ENCODE assay signal across 8 cellular contexts in genomic region chr2:219175928-219176817, GRCh38. TPM values are rescaled to one million over a fixed set of nuclear protein-coding genes. Genes with fewer than 3 reads are reported as not detected.
A peak's percentile ranks its signal among the peaks of the same experiment; 100 is the strongest.
DNase-seq lines count a peak whose midpoint lies in the region; ATAC-seq and TF ChIP-seq lines count a peak whose summit lies in the region.

No MANE protein-coding gene starts in this region.

- DNase-seq in GM06990 (ENCODE audit: extremely low read depth, insufficient read length) (peak; percentile 64), KG1 (lab: John Stamatoyannopoulos, UW) (peak; percentile 21), epithelial cell of prostate (ENCODE audit: low read depth, low spot score) (no peak), mucosa of gallbladder (ENCODE audit: low spot score) (peak; percentile 23), thoracic aorta (ENCODE audit: low spot score) (no peak), islet precursor cell (no peak)
- peak; percentile 17 to 21 for DNase-seq in activated CD4-positive, alpha-beta T cell treated with anti-CD3 and anti-CD28 coated beads for 4 hours

- peak overlapping the region; percentile 99 for H3K27ac ChIP-seq in epithelial cell of prostate
- H3K27ac ChIP-seq in thoracic aorta: peak overlapping the region; percentile 98

- peaks cover 21 to 36% of the 10 kb centered on the region in 2 donors for H3K4me1 ChIP-seq in thoracic aorta (ENCODE audit: control insufficient read depth in 1 of 2, low read depth in 2 of 2)

- no peak for TF ChIP-seq CTCF in GM06990 (IDR thresholded peaks at IDR 0.05; ENCODE audit: insufficient read depth, low read length, poor library complexity, severe bottlenecking)
- TF ChIP-seq CTCF in thoracic aorta (IDR thresholded peaks at IDR 0.05): no peak

- H3K27me3 ChIP-seq in GM06990 (replicated peaks; ENCODE audit: control insufficient read depth, insufficient read depth, low read length) (no peaks in the 10 kb centered on the region), thoracic aorta (replicated peaks; ENCODE audit: insufficient read depth) (no peaks in the 10 kb centered on the region)

- no peaks in the 10 kb centered on the region for H3K9me3 ChIP-seq in thoracic aorta

- peak overlapping the region; percentile 96 for H3K4me3 ChIP-seq in GM06990 (replicated peaks; ENCODE audit: low read depth, low read length)
- peak overlapping the region; percentile 83 for H3K4me3 ChIP-seq in thoracic aorta

- H3K36me3 ChIP-seq in GM06990 (ENCODE audit: control insufficient read depth, insufficient read depth, low read length): peaks cover 34% of the 10 kb centered on the region
- H3K36me3 ChIP-seq in thoracic aorta: peaks cover 41% of the 10 kb centered on the region

- ATAC-seq in GM21717 (IDR thresholded peaks at IDR 0.05; ENCODE audit: unreplicated experiment) (peak; percentile 37), thoracic aorta (ENCODE audit: insufficient number of reproducible peaks, low FRiP score, low read depth) (peak; percentile 14)

RNA-seq across cellular contexts. Expression of gene CNPPD1, which starts 0.6 kb away (rescaled TPM):
- total RNA-seq in mucosa of gallbladder: 81.2 TPM
- 10 to 100 TPM; 31.9 to 51.0 TPM for total RNA-seq in thoracic aorta

RNA-seq across cellular contexts. Expression of gene RETREG2, which starts 1.9 kb away (rescaled TPM):
- total RNA-seq in mucosa of gallbladder (116 TPM), thoracic aorta (10 to 100 TPM; 43.8 to 58.6 TPM)

RNA-seq across cellular contexts. Expression of gene SLC23A3, which starts 6.3 kb away (rescaled TPM):
- total RNA-seq in mucosa of gallbladder (4.7 TPM), thoracic aorta (1 to 10 TPM; 1.4 to 3.4 TPM)

RNA-seq across cellular contexts. Expression of gene NHEJ1, which starts 15.6 kb away (rescaled TPM):
- 8.7 TPM for total RNA-seq in mucosa of gallbladder
- 10 to 100 TPM; 10.3 to 14.5 TPM for total RNA-seq in thoracic aorta

RNA-seq across cellular contexts. Expression of gene ZFAND2B, which starts 30.4 kb away (rescaled TPM):
- total RNA-seq in mucosa of gallbladder (52.6 TPM), thoracic aorta (10 to 100 TPM; 21.7 to 83.8 TPM)

Comparison
In these comparisons a context has a peak if more than half of its experiments do, and no peak if none do; other contexts are left out.
1. DNase-seq: peak in GM06990 (single experiment), KG1 (single experiment), activated CD4-positive, alpha-beta T cell treated with anti-CD3 and anti-CD28 coated beads for 4 hours (2 of 2) and mucosa of gallbladder (single experiment); none in epithelial cell of prostate (single experiment), thoracic aorta (single experiment) and islet precursor cell (single experiment).